13 cellular contexts compared by ENCODE assay signal in genomic region chr20:50278377-50278683, GRCh38.
DNase-seq lines count a peak whose midpoint lies in the region; ATAC-seq and TF ChIP-seq lines count a peak whose summit lies in the region.
"Had no signal": no experiment of that assay in that cellular context is flagged by ENCODE, and none has a peak within 500 bp of the region (broad histone marks: within the 10 kb centered on the region; RNA-seq: fewer than 3 reads in every experiment).

No MANE protein-coding gene starts in this region.

- ATAC-seq in Right ventricle myocardium superior (ENCODE audit: poor library complexity), result peak; percentile 6

- peak; percentile 53 for DNase-seq in Right ventricle myocardium superior
- DNase-seq in cardiac septum (ENCODE audit: low spot score), result no peak
- no peak for DNase-seq in hepatocyte (ENCODE audit: low spot score)
- peak; percentile 81 for DNase-seq in posterior vena cava (ENCODE audit: low spot score)
- no peak for DNase-seq in uterus
- DNase-seq in activated CD4-positive, alpha-beta T cell treated with anti-CD3 and anti-CD28 coated beads, Interleukin-2, amount 50 U/mL, for 1 hour, result no peak
- DNase-seq in NCI-H526 treated with DMSO at 0.1 percent for 48 hours (lab: John Stamatoyannopoulos, UW), result no peak
- no peak for DNase-seq in NCI-H1417 (lab: John Stamatoyannopoulos, UW)
- DNase-seq: COR-L47, MG63, NCI-H2171 had no signal

- H3K9me3 ChIP-seq in hepatocyte (ENCODE audit: low read depth) (no peaks in the 10 kb centered on the region), uterus (no peaks in the 10 kb centered on the region)
- H3K9me3 ChIP-seq: colonic mucosa, HAP-1, MG63 had no signal

- 71% methylated on average over 5 of the region's 5 CpGs for WGBS in hepatocyte (ENCODE audit: low lambda C conversion rate, missing lambda C conversion rate)

- H3K9me2 ChIP-seq in hepatocyte (replicated peaks; ENCODE audit: insufficient read depth), result no peaks in the 10 kb centered on the region

- no peaks in the 10 kb centered on the region for H3K79me2 ChIP-seq in hepatocyte

- H3K4me1 ChIP-seq in hepatocyte (ENCODE audit: insufficient read depth) (peaks cover 11% of the 10 kb centered on the region), uterus (peaks cover 2 to 5% of the 10 kb centered on the region in 2 donors)
- H3K4me1 ChIP-seq: colonic mucosa, HAP-1 had no signal

- no peaks in the 10 kb centered on the region for H3K36me3 ChIP-seq in hepatocyte (replicated peaks; ENCODE audit: insufficient read depth, low read depth)
- no peaks in the 10 kb centered on the region for H3K36me3 ChIP-seq in uterus
- H3K36me3 ChIP-seq: colonic mucosa, HAP-1, MG63 had no signal

- no peaks in the 10 kb centered on the region for H4K20me1 ChIP-seq in hepatocyte (ENCODE audit: insufficient read depth, poor library complexity, severe bottlenecking)

- no peaks in the 10 kb centered on the region for H3K27me3 ChIP-seq in hepatocyte
- no peaks in the 10 kb centered on the region for H3K27me3 ChIP-seq in uterus
- H3K27me3 ChIP-seq: colonic mucosa, MG63 had no signal

- TF ChIP-seq CTCF in hepatocyte (IDR thresholded peaks at IDR 0.05; ENCODE audit: poor library complexity) (no peak), uterus (IDR thresholded peaks at IDR 0.05) (no peak)

- intact Hi-C loops in Right ventricle myocardium superior (cut with DNase I), result no loop called here
- intact Hi-C loops in cardiac septum (cut with DNase I), result loop anchor here (2.0 to 5.0 kb wide), 3 partner anchors 51 to 100 kb away; partner anchors contain the start of gene CEBPB
- intact Hi-C loops in posterior vena cava (cut with DNase I), result loop anchor here (5.0 to 10.0 kb wide), 4 partner anchors 34 to 186 kb away; no protein-coding TSS in a partner anchor
- intact Hi-C loops in uterus (cut with DNase I; ENCODE audit: low total_unique reads), result no loop called here

- no peak overlapping the region for H3K4me2 ChIP-seq in hepatocyte

- no peak for TF ChIP-seq POLR2A in uterus (IDR thresholded peaks at IDR 0.05)

- H3K27ac ChIP-seq in hepatocyte (peak overlapping the region; percentile 60), uterus (peak overlapping the region; percentile 31 to 76)
- H3K27ac ChIP-seq: colonic mucosa had no signal

- H3K4me3 ChIP-seq in hepatocyte, result no peak overlapping the region
- H3K4me3 ChIP-seq in uterus, result no peak overlapping the region
- H3K4me3 ChIP-seq: colonic mucosa, HAP-1, MG63 had no signal

- no peak overlapping the region for H2AFZ ChIP-seq in hepatocyte

Comparison
In these comparisons a context has a peak if more than half of its experiments do, and no peak if none do; other contexts are left out.
1. DNase-seq: peak in Right ventricle myocardium superior (single experiment) and posterior vena cava (single experiment); none in cardiac septum (single experiment), hepatocyte (single experiment), uterus (0 of 2), activated CD4-positive, alpha-beta T cell treated with anti-CD3 and anti-CD28 coated beads, Interleukin-2, amount 50 U/mL, for 1 hour (single experiment), NCI-H526 treated with DMSO at 0.1 percent for 48 hours (single experiment) and NCI-H1417 (0 of 3).
2. intact Hi-C loops: an anchor here in cardiac septum (2.0 to 5.0 kb wide) and posterior vena cava (5.0 to 10.0 kb wide); none called in Right ventricle myocardium superior and uterus.